Comparison of ENCODE assay signal across 25 cellular contexts in genomic region chr4:179059396-179059795, GRCh38.
"Had no signal": no experiment of that assay in that cellular context is flagged by ENCODE, and none has a peak within 500 bp of the region (broad histone marks: within the 10 kb centered on the region; RNA-seq: fewer than 3 reads in every experiment).

No MANE protein-coding gene starts in this region.

- H3K27ac Mint-ChIP-seq: dendritic cell treated with granulocyte-macrophage colony-stimulating factor and Interleukin-4, amounts not matched to agents 40 ng/mL and 50 ng/mL, for 4 days; effector memory CD8-positive, alpha-beta T cell; endodermal cell had no signal

- H3K9me3 ChIP-seq: colonic mucosa, esophagus squamous epithelium, gastrocnemius medialis, lower lobe of right lung had no signal

- H3K4me1 Mint-ChIP-seq: endodermal cell had no signal

- H3K27me3 ChIP-seq: colonic mucosa, esophagus squamous epithelium, gastrocnemius medialis, heart right ventricle, left lung had no signal

- ATAC-seq: effector memory CD8-positive, alpha-beta T cell; esophagus mucosa; gastrocnemius medialis; heart right ventricle; left cardiac atrium; left lung; left ventricle myocardium superior; lower lobe of right lung had no signal

- H3K4me3 Mint-ChIP-seq: dendritic cell treated with granulocyte-macrophage colony-stimulating factor and Interleukin-4, amounts not matched to agents 40 ng/mL and 50 ng/mL, for 4 days; effector memory CD8-positive, alpha-beta T cell; endodermal cell had no signal

- FAIRE-seq: islet of Langerhans, keratinocyte had no signal

- H3K9me3 Mint-ChIP-seq: endodermal cell had no signal

- H3K4me1 ChIP-seq: colonic mucosa, esophagus squamous epithelium, gastrocnemius medialis, heart right ventricle, left lung, lower lobe of right lung had no signal

- H3K36me3 ChIP-seq: colonic mucosa, esophagus squamous epithelium, gastrocnemius medialis, heart right ventricle, left lung, lower lobe of right lung had no signal

- DNase-seq: colonic mucosa; cortex of kidney; effector CD8-positive, alpha-beta T cell; effector memory CD8-positive, alpha-beta T cell; endodermal cell; erythroblast; esophagus squamous epithelium; foreskin fibroblast; foreskin melanocyte; gastrocnemius medialis; glutamatergic neuron; head of caudate nucleus; heart right ventricle; hippocampal formation; left cardiac atrium; left lung; left ventricle myocardium superior; lower lobe of right lung; mesenchymal stem cell; midbrain had no signal

- H3K27ac ChIP-seq: colonic mucosa, epithelial cell of prostate, esophagus squamous epithelium, gastrocnemius medialis, heart right ventricle, left lung, lower lobe of right lung had no signal

- H3K27me3 Mint-ChIP-seq: dendritic cell treated with granulocyte-macrophage colony-stimulating factor and Interleukin-4, amounts not matched to agents 40 ng/mL and 50 ng/mL, for 4 days; effector memory CD8-positive, alpha-beta T cell had no signal

- H3K4me3 ChIP-seq: colonic mucosa, esophagus squamous epithelium, gastrocnemius medialis, heart right ventricle, left lung, lower lobe of right lung had no signal
